Comparison of ENCODE assay signal across 1 cellular context in the genomic region with DNA sequence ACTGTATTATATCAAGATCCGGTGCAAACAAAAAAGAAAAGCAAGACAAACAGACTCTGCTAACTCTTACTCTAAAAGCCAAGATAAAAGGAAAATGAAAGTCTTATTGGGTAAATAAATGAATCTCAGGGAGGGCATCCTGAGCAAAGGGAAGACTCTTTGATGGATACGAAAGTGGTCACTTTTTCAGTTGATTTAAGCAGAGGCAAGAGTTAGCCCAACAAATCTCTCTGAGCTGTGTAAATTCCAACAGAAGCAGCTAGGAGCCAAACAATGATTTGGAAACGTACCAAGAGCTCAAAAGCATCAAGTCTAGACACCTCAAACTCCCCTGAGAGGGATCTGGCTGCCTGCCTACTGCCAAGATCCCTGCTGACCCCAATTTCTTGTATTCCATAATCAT.
TF ChIP-seq lines count a peak whose summit lies in the region.

No MANE protein-coding gene starts in this region.

TF ChIP-seq in WTC11, 78 proteins besides CTCF, POLR2A, EP300 and RAD21 (continued from another document):
- TF ChIP-seq, protein P1, sequence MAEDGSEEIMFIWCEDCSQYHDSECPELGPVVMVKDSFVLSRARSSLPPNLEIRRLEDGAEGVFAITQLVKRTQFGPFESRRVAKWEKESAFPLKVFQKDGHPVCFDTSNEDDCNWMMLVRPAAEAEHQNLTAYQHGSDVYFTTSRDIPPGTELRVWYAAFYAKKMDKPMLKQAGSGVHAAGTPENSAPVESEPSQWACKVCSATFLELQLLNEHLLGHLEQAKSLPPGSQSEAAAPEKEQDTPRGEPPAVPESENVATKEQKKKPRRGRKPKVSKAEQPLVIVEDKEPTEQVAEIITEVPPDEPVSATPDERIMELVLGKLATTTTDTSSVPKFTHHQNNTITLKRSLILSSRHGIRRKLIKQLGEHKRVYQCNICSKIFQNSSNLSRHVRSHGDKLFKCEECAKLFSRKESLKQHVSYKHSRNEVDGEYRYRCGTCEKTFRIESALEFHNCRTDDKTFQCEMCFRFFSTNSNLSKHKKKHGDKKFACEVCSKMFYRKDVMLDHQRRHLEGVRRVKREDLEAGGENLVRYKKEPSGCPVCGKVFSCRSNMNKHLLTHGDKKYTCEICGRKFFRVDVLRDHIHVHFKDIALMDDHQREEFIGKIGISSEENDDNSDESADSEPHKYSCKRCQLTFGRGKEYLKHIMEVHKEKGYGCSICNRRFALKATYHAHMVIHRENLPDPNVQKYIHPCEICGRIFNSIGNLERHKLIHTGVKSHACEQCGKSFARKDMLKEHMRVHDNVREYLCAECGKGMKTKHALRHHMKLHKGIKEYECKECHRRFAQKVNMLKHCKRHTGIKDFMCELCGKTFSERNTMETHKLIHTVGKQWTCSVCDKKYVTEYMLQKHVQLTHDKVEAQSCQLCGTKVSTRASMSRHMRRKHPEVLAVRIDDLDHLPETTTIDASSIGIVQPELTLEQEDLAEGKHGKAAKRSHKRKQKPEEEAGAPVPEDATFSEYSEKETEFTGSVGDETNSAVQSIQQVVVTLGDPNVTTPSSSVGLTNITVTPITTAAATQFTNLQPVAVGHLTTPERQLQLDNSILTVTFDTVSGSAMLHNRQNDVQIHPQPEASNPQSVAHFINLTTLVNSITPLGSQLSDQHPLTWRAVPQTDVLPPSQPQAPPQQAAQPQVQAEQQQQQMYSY (CRISPR knock-in tag; IDR thresholded peaks at IDR 0.05): no peak
- TF ChIP-seq GRHL2 (CRISPR knock-in tag; IDR thresholded peaks at IDR 0.05; ENCODE audit: insufficient replicate concordance, severe bottlenecking): no peak
- TF ChIP-seq, protein P2, sequence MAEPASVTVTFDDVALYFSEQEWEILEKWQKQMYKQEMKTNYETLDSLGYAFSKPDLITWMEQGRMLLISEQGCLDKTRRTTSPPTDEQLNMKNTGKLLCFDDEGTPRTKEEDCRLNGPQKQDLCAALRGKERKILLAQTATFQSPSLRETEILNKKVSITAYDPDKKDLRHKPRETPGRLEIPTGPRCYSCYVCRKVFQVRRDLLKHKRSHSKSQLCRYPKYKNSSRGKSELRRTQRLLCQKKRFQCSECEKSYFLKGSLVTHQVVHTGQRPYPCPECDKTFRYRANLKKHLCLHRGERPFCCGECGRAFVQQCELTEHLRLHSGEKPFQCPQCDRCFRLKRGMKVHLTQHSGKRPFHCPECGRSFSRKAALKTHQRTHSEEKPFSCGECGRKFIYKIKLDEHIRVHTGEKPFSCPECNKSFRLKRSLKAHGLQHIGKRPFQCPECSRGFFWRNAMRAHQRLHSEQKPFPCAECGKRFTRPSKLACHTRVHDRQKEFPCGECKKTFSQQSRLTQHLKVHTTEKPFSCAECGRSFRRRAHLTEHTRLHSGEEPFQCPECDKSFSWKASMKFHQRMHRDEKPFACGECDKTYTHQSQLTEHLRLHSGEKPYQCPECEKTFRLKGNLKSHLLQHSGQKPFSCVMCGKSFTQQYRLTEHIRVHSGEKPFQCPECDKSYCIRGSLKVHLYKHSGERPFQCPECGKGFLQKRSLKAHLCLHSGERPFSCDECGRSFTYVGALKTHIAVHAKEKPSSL (CRISPR knock-in tag; conservative IDR thresholded peaks at IDR 0.05): no peak
- TF ChIP-seq, protein P3, sequence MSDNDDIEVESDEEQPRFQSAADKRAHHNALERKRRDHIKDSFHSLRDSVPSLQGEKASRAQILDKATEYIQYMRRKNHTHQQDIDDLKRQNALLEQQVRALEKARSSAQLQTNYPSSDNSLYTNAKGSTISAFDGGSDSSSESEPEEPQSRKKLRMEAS (CRISPR knock-in tag; IDR thresholded peaks at IDR 0.05): no peak
- TF ChIP-seq NR1H2 (CRISPR knock-in tag; IDR thresholded peaks at IDR 0.05): no peak
- TF ChIP-seq, protein P4, sequence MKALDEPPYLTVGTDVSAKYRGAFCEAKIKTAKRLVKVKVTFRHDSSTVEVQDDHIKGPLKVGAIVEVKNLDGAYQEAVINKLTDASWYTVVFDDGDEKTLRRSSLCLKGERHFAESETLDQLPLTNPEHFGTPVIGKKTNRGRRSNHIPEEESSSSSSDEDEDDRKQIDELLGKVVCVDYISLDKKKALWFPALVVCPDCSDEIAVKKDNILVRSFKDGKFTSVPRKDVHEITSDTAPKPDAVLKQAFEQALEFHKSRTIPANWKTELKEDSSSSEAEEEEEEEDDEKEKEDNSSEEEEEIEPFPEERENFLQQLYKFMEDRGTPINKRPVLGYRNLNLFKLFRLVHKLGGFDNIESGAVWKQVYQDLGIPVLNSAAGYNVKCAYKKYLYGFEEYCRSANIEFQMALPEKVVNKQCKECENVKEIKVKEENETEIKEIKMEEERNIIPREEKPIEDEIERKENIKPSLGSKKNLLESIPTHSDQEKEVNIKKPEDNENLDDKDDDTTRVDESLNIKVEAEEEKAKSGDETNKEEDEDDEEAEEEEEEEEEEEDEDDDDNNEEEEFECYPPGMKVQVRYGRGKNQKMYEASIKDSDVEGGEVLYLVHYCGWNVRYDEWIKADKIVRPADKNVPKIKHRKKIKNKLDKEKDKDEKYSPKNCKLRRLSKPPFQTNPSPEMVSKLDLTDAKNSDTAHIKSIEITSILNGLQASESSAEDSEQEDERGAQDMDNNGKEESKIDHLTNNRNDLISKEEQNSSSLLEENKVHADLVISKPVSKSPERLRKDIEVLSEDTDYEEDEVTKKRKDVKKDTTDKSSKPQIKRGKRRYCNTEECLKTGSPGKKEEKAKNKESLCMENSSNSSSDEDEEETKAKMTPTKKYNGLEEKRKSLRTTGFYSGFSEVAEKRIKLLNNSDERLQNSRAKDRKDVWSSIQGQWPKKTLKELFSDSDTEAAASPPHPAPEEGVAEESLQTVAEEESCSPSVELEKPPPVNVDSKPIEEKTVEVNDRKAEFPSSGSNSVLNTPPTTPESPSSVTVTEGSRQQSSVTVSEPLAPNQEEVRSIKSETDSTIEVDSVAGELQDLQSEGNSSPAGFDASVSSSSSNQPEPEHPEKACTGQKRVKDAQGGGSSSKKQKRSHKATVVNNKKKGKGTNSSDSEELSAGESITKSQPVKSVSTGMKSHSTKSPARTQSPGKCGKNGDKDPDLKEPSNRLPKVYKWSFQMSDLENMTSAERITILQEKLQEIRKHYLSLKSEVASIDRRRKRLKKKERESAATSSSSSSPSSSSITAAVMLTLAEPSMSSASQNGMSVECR (CRISPR knock-in tag; IDR thresholded peaks at IDR 0.05; ENCODE audit: borderline replicate concordance): no peak
TF ChIP-seq in WTC11: peak in this region for 0.
